ENCODE assay signal across 1 cellular context in the genomic region with DNA sequence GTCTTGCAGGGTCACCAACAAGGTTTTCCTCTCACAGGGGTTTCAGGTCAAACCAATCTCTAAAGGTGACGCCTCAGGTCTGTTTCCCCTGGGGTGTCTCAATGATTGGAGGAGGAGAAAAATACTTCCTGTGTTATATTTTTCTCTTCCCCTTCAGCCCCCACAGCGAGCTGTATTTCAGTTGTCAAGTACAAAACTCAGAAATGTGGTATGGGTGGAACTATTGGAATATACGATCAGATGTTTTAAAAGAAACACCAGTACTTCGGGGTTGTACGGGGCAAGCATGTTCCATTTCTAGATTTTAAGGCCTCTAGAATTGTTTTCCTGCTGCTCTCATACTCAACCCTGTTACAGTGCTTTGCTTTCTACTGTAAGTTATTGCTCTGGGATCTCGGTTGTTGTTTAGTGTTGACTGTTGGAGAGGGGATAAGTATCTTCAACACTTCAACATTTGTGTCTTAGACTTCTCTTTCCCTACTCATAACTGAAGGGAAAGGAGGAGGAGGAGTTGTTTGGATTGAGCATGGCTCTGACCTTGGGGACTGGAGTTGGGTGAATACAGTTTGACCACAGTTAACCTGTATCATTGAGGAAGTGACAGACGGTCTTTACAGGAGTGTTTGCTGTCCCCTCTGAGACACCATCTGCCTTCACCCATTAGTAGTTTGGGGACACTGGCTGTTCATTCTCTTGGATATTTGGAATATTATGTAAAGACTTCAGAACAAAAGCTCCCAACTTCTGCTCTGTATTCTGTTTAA.
TF ChIP-seq lines count a peak whose summit lies in the region.

No MANE protein-coding gene starts in this region.

TF ChIP-seq in A549, 52 proteins besides CTCF, POLR2A, EP300 and RAD21 (continued from another document):
- TF ChIP-seq, protein P1, sequence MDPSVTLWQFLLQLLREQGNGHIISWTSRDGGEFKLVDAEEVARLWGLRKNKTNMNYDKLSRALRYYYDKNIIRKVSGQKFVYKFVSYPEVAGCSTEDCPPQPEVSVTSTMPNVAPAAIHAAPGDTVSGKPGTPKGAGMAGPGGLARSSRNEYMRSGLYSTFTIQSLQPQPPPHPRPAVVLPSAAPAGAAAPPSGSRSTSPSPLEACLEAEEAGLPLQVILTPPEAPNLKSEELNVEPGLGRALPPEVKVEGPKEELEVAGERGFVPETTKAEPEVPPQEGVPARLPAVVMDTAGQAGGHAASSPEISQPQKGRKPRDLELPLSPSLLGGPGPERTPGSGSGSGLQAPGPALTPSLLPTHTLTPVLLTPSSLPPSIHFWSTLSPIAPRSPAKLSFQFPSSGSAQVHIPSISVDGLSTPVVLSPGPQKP (IDR thresholded peaks at IDR 0.05; ENCODE audit: low read depth, low read length) = no peak
- no peak for TF ChIP-seq HOXA7 (CRISPR knock-in tag; IDR thresholded peaks at IDR 0.05)
